Comparison of ENCODE assay signal across 1 cellular context in the genomic region with DNA sequence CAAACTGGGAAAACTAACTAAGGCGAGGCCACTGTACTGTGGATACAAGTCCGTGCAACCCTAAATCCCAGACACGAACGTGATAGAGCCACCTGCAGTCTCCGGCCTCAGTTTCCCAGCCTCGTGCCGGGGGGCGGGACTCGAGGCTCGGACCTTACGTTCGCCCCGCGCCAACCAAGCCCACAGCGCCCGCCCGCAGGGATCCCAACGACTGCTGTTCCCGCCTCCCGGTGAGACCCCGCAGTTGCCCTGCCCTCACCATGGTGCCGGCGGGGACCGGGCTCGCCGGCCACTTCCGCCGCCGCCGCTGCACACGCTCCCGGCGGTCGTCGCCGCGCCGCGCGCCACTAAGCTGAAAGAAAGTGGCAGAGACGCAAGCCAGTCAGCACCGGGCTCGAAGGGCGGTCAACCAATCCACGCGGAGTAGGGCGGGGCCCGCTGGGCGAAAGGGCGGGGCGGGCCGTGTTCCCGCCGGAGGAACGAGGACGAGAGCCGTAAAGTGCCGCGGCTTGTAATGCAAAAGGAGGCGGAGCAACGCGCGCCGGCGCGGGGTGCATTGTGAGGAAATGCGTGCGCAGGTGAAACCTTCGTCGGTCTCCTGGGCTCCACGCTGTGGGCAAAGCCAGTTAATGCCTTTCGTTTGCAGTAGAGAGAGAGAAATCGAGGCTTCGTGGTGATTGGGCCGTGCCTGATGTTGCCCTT.
TF ChIP-seq lines count a peak whose summit lies in the region.

TSS of gene LSM4 (minus strand) at position 318 of the 702 bp plus-strand sequence. CDS start at position 262, 56 bp downstream.

TF ChIP-seq in HepG2, 621 proteins besides CTCF, POLR2A, EP300 and RAD21 (continued from another document and continues in another):
- TF ChIP-seq, protein P1, sequence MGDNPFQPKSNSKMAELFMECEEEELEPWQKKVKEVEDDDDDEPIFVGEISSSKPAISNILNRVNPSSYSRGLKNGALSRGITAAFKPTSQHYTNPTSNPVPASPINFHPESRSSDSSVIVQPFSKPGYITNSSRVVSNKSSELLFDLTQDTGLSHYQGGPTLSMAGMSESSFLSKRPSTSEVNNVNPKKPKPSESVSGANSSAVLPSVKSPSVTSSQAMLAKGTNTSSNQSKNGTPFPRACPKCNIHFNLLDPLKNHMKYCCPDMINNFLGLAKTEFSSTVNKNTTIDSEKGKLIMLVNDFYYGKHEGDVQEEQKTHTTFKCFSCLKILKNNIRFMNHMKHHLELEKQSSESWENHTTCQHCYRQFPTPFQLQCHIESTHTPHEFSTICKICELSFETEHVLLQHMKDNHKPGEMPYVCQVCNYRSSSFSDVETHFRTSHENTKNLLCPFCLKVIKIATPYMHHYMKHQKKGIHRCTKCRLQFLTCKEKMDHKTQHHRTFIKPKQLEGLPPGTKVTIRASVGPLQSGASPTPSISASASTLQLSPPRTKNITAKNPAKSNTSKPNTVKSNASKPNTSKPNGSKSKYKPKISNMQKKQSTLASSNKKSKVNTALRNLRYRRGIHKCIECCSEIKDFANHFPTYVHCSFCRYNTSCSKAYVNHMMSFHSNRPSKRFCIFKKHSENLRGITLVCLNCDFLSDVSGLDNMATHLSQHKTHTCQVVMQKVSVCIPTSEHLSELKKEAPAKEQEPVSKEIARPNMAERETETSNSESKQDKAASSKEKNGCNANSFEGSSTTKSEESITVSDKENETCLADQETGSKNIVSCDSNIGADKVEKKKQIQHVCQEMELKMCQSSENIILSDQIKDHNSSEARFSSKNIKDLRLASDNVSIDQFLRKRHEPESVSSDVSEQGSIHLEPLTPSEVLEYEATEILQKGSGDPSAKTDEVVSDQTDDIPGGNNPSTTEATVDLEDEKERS (CRISPR knock-in tag; IDR thresholded peaks at IDR 0.05) = no peak
- TF ChIP-seq SMAD1 (CRISPR knock-in tag; IDR thresholded peaks at IDR 0.05; ENCODE audit: borderline replicate concordance, low read depth) (no peak; the same call in 1 of the 2 replicates), RFXAP (CRISPR knock-in tag; IDR thresholded peaks at IDR 0.05; ENCODE audit: borderline replicate concordance) (peak; percentile 62; the same call in 1 of the 2 replicates), IRF2 (CRISPR knock-in tag; IDR thresholded peaks at IDR 0.05) (0 out of 2 replicates have a peak, but pooled peaks have one; percentile 65), RORA (CRISPR knock-in tag; IDR thresholded peaks at IDR 0.05) (no peak), ZBTB1 (CRISPR knock-in tag; IDR thresholded peaks at IDR 0.05; ENCODE audit: borderline replicate concordance) (no peak), XRCC5 (optimal IDR thresholded peaks at IDR 0.05; ENCODE audit: low read length) (peak; percentile 68), ZKSCAN5 (CRISPR knock-in tag; IDR thresholded peaks at IDR 0.05) (no peak), WIZ (CRISPR knock-in tag; IDR thresholded peaks at IDR 0.05) (no peak), ZNF350 (CRISPR knock-in tag; IDR thresholded peaks at IDR 0.05; ENCODE audit: borderline replicate concordance, low read depth) (no peak), NFE2 (CRISPR knock-in tag; IDR thresholded peaks at IDR 0.05) (no peak), EEA1 (CRISPR knock-in tag; IDR thresholded peaks at IDR 0.05; ENCODE audit: borderline replicate concordance) (no peak), POLR2G (IDR thresholded peaks at IDR 0.05; ENCODE audit: low read depth, low read length) (peak; percentile 78), ZNF12 (CRISPR knock-in tag; IDR thresholded peaks at IDR 0.05) (no peak), TCF7 (IDR thresholded peaks at IDR 0.05; ENCODE audit: low read depth) (no peak), ZSCAN30 (CRISPR knock-in tag; IDR thresholded peaks at IDR 0.05) (no peak), HNF4A (CRISPR knock-in tag; IDR thresholded peaks at IDR 0.05) (peak; percentile 2; the same call in 1 of the 2 replicates), ZNF720 (CRISPR knock-in tag; IDR thresholded peaks at IDR 0.05) (no peak), PLRG1 (conservative IDR thresholded peaks at IDR 0.05) (no peak), ELF3 (CRISPR knock-in tag; IDR thresholded peaks at IDR 0.05) (0 out of 2 replicates have a peak, but pooled peaks have one; percentile 50), ZNF761 (CRISPR knock-in tag; conservative IDR thresholded peaks at IDR 0.05) (no peak), PPARG (CRISPR knock-in tag; conservative IDR thresholded peaks at IDR 0.05) (no peak; the same call in 1 of the 2 replicates), JARID2 (CRISPR knock-in tag; IDR thresholded peaks at IDR 0.05; ENCODE audit: insufficient replicate concordance) (no peak), SP4 (CRISPR knock-in tag; IDR thresholded peaks at IDR 0.05) (peak; percentile 92), PAX8 (CRISPR knock-in tag; IDR thresholded peaks at IDR 0.05; ENCODE audit: borderline replicate concordance) (no peak), ZNF317 (CRISPR knock-in tag; IDR thresholded peaks at IDR 0.05) (no peak; the same call in 1 of the 2 replicates), HNF4G (IDR thresholded peaks at IDR 0.05; ENCODE audit: borderline replicate concordance, low read depth, low read length) (no peak), HNF4G (CRISPR knock-in tag; IDR thresholded peaks at IDR 0.05; ENCODE audit: borderline replicate concordance, low read depth) (no peak; the same call in 1 of the 2 replicates), ZSCAN22 (CRISPR knock-in tag; IDR thresholded peaks at IDR 0.05) (no peak), ZNF18 (CRISPR knock-in tag; IDR thresholded peaks at IDR 0.05; ENCODE audit: insufficient replicate concordance) (peak; percentile 93), SP140L (CRISPR knock-in tag; IDR thresholded peaks at IDR 0.05; ENCODE audit: borderline replicate concordance) (no peak), MAZ (IDR thresholded peaks at IDR 0.05; ENCODE audit: borderline replicate concordance, low read depth, low read length) (peak; percentile 81), MAZ (CRISPR knock-in tag; IDR thresholded peaks at IDR 0.05; ENCODE audit: low read depth) (peak; percentile 81), ZNF629 (CRISPR knock-in tag; conservative IDR thresholded peaks at IDR 0.05) (no peak), HHEX (CRISPR knock-in tag; IDR thresholded peaks at IDR 0.05) (no peak), ZNF143 (CRISPR knock-in tag; IDR thresholded peaks at IDR 0.05) (no peak; the same call in 1 of the 2 replicates), ZNF383 (CRISPR knock-in tag; IDR thresholded peaks at IDR 0.05; ENCODE audit: borderline replicate concordance) (no peak), CENPT (CRISPR knock-in tag; IDR thresholded peaks at IDR 0.05; ENCODE audit: low read depth) (no peak), FOXC1 (CRISPR knock-in tag; IDR thresholded peaks at IDR 0.05; ENCODE audit: borderline replicate concordance) (no peak), STAG1 (CRISPR knock-in tag; IDR thresholded peaks at IDR 0.05) (peak; percentile 50), ASH2L (IDR thresholded peaks at IDR 0.05; ENCODE audit: insufficient read length, low read depth, low read length) (peak; percentile 87), HIVEP1 (CRISPR knock-in tag; IDR thresholded peaks at IDR 0.05) (no peak), PLSCR1 (CRISPR knock-in tag; IDR thresholded peaks at IDR 0.05; ENCODE audit: borderline replicate concordance) (no peak), PCBP2 (optimal IDR thresholded peaks at IDR 0.05; ENCODE audit: low read depth, low read length, poor library complexity, severe bottlenecking) (no peak)
- TF ChIP-seq, protein P2, sequence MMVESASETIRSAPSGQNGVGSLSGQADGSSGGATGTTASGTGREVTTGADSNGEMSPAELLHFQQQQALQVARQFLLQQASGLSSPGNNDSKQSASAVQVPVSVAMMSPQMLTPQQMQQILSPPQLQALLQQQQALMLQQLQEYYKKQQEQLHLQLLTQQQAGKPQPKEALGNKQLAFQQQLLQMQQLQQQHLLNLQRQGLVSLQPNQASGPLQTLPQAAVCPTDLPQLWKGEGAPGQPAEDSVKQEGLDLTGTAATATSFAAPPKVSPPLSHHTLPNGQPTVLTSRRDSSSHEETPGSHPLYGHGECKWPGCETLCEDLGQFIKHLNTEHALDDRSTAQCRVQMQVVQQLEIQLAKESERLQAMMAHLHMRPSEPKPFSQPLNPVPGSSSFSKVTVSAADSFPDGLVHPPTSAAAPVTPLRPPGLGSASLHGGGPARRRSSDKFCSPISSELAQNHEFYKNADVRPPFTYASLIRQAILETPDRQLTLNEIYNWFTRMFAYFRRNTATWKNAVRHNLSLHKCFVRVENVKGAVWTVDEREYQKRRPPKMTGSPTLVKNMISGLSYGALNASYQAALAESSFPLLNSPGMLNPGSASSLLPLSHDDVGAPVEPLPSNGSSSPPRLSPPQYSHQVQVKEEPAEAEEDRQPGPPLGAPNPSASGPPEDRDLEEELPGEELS (CRISPR knock-in tag; IDR thresholded peaks at IDR 0.05) = peak; percentile 70
- TF ChIP-seq, protein P3, sequence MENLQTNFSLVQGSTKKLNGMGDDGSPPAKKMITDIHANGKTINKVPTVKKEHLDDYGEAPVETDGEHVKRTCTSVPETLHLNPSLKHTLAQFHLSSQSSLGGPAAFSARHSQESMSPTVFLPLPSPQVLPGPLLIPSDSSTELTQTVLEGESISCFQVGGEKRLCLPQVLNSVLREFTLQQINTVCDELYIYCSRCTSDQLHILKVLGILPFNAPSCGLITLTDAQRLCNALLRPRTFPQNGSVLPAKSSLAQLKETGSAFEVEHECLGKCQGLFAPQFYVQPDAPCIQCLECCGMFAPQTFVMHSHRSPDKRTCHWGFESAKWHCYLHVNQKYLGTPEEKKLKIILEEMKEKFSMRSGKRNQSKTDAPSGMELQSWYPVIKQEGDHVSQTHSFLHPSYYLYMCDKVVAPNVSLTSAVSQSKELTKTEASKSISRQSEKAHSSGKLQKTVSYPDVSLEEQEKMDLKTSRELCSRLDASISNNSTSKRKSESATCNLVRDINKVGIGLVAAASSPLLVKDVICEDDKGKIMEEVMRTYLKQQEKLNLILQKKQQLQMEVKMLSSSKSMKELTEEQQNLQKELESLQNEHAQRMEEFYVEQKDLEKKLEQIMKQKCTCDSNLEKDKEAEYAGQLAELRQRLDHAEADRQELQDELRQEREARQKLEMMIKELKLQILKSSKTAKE (CRISPR knock-in tag; IDR thresholded peaks at IDR 0.05; ENCODE audit: borderline replicate concordance) = no peak; the same call in 1 of the 2 replicates
- TF ChIP-seq, protein P4, sequence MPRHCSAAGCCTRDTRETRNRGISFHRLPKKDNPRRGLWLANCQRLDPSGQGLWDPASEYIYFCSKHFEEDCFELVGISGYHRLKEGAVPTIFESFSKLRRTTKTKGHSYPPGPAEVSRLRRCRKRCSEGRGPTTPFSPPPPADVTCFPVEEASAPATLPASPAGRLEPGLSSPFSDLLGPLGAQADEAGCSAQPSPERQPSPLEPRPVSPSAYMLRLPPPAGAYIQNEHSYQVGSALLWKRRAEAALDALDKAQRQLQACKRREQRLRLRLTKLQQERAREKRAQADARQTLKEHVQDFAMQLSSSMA (CRISPR knock-in tag; IDR thresholded peaks at IDR 0.05) = no peak
- TF ChIP-seq, protein P5, sequence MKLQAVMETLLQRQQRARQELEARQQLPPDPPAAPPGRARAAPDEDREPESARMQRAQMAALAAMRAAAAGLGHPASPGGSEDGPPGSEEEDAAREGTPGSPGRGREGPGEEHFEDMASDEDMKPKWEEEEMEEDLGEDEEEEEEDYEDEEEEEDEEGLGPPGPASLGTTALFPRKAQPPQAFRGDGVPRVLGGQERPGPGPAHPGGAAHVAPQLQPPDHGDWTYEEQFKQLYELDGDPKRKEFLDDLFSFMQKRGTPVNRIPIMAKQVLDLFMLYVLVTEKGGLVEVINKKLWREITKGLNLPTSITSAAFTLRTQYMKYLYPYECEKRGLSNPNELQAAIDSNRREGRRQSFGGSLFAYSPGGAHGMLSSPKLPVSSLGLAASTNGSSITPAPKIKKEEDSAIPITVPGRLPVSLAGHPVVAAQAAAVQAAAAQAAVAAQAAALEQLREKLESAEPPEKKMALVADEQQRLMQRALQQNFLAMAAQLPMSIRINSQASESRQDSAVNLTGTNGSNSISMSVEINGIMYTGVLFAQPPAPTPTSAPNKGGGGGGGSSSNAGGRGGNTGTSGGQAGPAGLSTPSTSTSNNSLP (IDR thresholded peaks at IDR 0.05; ENCODE audit: low read depth, low read length) = no peak
- TF ChIP-seq, protein P6, sequence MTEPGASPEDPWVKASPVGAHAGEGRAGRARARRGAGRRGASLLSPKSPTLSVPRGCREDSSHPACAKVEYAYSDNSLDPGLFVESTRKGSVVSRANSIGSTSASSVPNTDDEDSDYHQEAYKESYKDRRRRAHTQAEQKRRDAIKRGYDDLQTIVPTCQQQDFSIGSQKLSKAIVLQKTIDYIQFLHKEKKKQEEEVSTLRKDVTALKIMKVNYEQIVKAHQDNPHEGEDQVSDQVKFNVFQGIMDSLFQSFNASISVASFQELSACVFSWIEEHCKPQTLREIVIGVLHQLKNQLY (CRISPR knock-in tag; IDR thresholded peaks at IDR 0.05) = 0 out of 2 replicates have a peak, but pooled peaks have one; percentile 37
- TF ChIP-seq, protein P7, sequence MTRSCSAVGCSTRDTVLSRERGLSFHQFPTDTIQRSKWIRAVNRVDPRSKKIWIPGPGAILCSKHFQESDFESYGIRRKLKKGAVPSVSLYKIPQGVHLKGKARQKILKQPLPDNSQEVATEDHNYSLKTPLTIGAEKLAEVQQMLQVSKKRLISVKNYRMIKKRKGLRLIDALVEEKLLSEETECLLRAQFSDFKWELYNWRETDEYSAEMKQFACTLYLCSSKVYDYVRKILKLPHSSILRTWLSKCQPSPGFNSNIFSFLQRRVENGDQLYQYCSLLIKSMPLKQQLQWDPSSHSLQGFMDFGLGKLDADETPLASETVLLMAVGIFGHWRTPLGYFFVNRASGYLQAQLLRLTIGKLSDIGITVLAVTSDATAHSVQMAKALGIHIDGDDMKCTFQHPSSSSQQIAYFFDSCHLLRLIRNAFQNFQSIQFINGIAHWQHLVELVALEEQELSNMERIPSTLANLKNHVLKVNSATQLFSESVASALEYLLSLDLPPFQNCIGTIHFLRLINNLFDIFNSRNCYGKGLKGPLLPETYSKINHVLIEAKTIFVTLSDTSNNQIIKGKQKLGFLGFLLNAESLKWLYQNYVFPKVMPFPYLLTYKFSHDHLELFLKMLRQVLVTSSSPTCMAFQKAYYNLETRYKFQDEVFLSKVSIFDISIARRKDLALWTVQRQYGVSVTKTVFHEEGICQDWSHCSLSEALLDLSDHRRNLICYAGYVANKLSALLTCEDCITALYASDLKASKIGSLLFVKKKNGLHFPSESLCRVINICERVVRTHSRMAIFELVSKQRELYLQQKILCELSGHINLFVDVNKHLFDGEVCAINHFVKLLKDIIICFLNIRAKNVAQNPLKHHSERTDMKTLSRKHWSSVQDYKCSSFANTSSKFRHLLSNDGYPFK (CRISPR knock-in tag; IDR thresholded peaks at IDR 0.05; ENCODE audit: borderline replicate concordance) = no peak
